11 cellular contexts compared by ENCODE assay signal in genomic region chr9:99185328-99185632, GRCh38. TPM values are rescaled to one million over a fixed set of nuclear protein-coding genes. Genes with fewer than 3 reads are reported as not detected.
DNase-seq lines count a peak whose midpoint lies in the region; ATAC-seq and TF ChIP-seq lines count a peak whose summit lies in the region.
"Had no signal": no experiment of that assay in that cellular context is flagged by ENCODE, and none has a peak within 500 bp of the region (broad histone marks: within the 10 kb centered on the region; RNA-seq: fewer than 3 reads in every experiment).

No MANE protein-coding gene starts in this region.

- H3K4me1 Mint-ChIP-seq in activated B cell treated with CpG ODN at 0.5 μM for 24 hours: peaks cover 98% of the 10 kb centered on the region
- H3K4me1 Mint-ChIP-seq in stimulated activated memory B cell treated with anti-CD40 and anti-IgM and Interleukin-4, amounts not matched to agents 10 μg/mL and 1 μg/mL and 100 μg/mL, for 72 hours: peaks cover 100% of the 10 kb centered on the region
- H3K4me1 Mint-ChIP-seq in activated T-cell treated with anti-CD3 and anti-CD28 coated beads, Interleukin-2, amount 50 U/mL, for 24 hours (ENCODE audit: low read depth): peaks cover 47% of the 10 kb centered on the region

- H2AFZ ChIP-seq in GM23248: peak overlapping the region; percentile 88

- H3K4me3 ChIP-seq in GM23248: no peak overlapping the region
- peak overlapping the region; percentile 36 for H3K4me3 ChIP-seq in lower lobe of right lung

- in situ Hi-C loops in GM23248 (cut with MboI): loop anchor here (25.0 kb wide), 1 partner anchor 1027 kb away; no protein-coding TSS in a partner anchor

- POLR2A ChIA-PET in activated B cell treated with CpG ODN at 0.5 μM for 24 hours (lab: Charles Lee): interaction anchor here (0.6 to 10.8 kb wide), 12 partner anchors 10 to 1261 kb away, joined by 4 to 191 read pairs (median 11); partner anchors contain the start of genes ALG2, NR4A3 and SEC61B

- H3K27ac ChIP-seq in GM23248 (no peak overlapping the region), lower lobe of right lung (no peak overlapping the region)

- H3K4me3 Mint-ChIP-seq in activated B cell treated with CpG ODN at 0.5 μM for 24 hours: peak overlapping the region; percentile 57
- H3K4me3 Mint-ChIP-seq in stimulated activated memory B cell treated with anti-CD40 and anti-IgM and Interleukin-4, amounts not matched to agents 10 μg/mL and 1 μg/mL and 100 μg/mL, for 72 hours: no peak overlapping the region
- no peak overlapping the region for H3K4me3 Mint-ChIP-seq in activated T-cell treated with anti-CD3 and anti-CD28 coated beads, Interleukin-2, amount 50 U/mL, for 24 hours
- H3K4me3 Mint-ChIP-seq: activated CD4-positive, alpha-beta T cell treated with anti-CD3 and anti-CD28 coated beads for 36 hours; activated naive CD4-positive, alpha-beta T cell treated with anti-CD3 and anti-CD28 coated beads, Interleukin-2, amount 10 ng/mL, durations not matched to agents 7 days and 5 days had no signal

- H3K27me3 Mint-ChIP-seq in activated B cell treated with CpG ODN at 0.5 μM for 24 hours: no peaks in the 10 kb centered on the region
- H3K27me3 Mint-ChIP-seq in stimulated activated memory B cell treated with anti-CD40 and anti-IgM and Interleukin-4, amounts not matched to agents 10 μg/mL and 1 μg/mL and 100 μg/mL, for 72 hours: no peaks in the 10 kb centered on the region
- peaks cover 5% of the 10 kb centered on the region for H3K27me3 Mint-ChIP-seq in activated T-cell treated with anti-CD3 and anti-CD28 coated beads, Interleukin-2, amount 50 U/mL, for 24 hours

- no peaks in the 10 kb centered on the region for H3K79me2 ChIP-seq in GM23248 (ENCODE audit: insufficient read depth)

- CTCF ChIA-PET in activated B cell treated with CpG ODN at 0.5 μM for 24 hours (lab: Charles Lee): interaction anchor here (0.6 to 8.4 kb wide), 31 partner anchors 9 to 1138 kb away, joined by 3 to 120 read pairs (median 7); partner anchors contain the start of genes ALG2 and SEC61B

- no peak overlapping the region for H3K9ac ChIP-seq in GM23248

- no peaks in the 10 kb centered on the region for H3F3A ChIP-seq in GM23248 (ENCODE audit: insufficient read depth)

- intact Hi-C loops in activated B cell treated with CpG ODN at 0.5 μM for 24 hours (cut with micrococcal nuclease) (loop anchor here (2.0 kb wide), 1 partner anchor 1026 kb away; no protein-coding TSS in a partner anchor), lower lobe of right lung (cut with DNase I) (no loop called here)

- no peak for TF ChIP-seq CTCF in activated B cell treated with CpG ODN at 0.5 μM for 24 hours (IDR thresholded peaks at IDR 0.05)
- TF ChIP-seq CTCF in lower lobe of right lung (IDR thresholded peaks at IDR 0.05): no peak

- no peaks in the 10 kb centered on the region for H4K20me1 ChIP-seq in GM23248 (ENCODE audit: insufficient read depth)

- H3K36me3 ChIP-seq in GM23248 (ENCODE audit: low read depth) (no peaks in the 10 kb centered on the region), lower lobe of right lung (no peaks in the 10 kb centered on the region)
- H3K36me3 ChIP-seq: gastrocnemius medialis had no signal

- DNase-seq in GM23248 (no peak), activated B cell treated with CpG ODN at 0.5 μM for 24 hours (no peak), lower lobe of right lung (no peak), RPMI8226 (no peak), SKM-1 (lab: John Stamatoyannopoulos, UW; ENCODE audit: unreplicated experiment) (no peak)
- DNase-seq in activated T-cell treated with anti-CD3 and anti-CD28 coated beads, Interleukin-2, amount 50 U/mL, for 24 hours: no peak

- ATAC-seq in activated B cell treated with CpG ODN at 0.5 μM for 24 hours (ENCODE audit: low read depth): no peak
- ATAC-seq in lower lobe of right lung: no peak
- ATAC-seq in stimulated activated memory B cell treated with anti-CD40 and anti-IgM and Interleukin-4, amounts not matched to agents 10 μg/mL and 1 μg/mL and 100 μg/mL, for 72 hours: no peak

- peaks cover 2% of the 10 kb centered on the region for H3K36me3 Mint-ChIP-seq in activated B cell treated with CpG ODN at 0.5 μM for 24 hours (ENCODE audit: low read depth)
- H3K36me3 Mint-ChIP-seq in stimulated activated memory B cell treated with anti-CD40 and anti-IgM and Interleukin-4, amounts not matched to agents 10 μg/mL and 1 μg/mL and 100 μg/mL, for 72 hours: peaks cover 10% of the 10 kb centered on the region
- H3K36me3 Mint-ChIP-seq in activated T-cell treated with anti-CD3 and anti-CD28 coated beads, Interleukin-2, amount 50 U/mL, for 24 hours (ENCODE audit: low read depth): no peaks in the 10 kb centered on the region
- H3K36me3 Mint-ChIP-seq: activated naive CD4-positive, alpha-beta T cell treated with anti-CD3 and anti-CD28 coated beads, Interleukin-2, amount 10 ng/mL, durations not matched to agents 7 days and 5 days; T-cell had no signal

- H3K4me1 ChIP-seq in GM23248 (ENCODE audit: insufficient read depth): no peaks in the 10 kb centered on the region; the same call in 1 of the 2 replicates
- H3K4me1 ChIP-seq in lower lobe of right lung: peaks cover 13% of the 10 kb centered on the region

- H3K4me2 ChIP-seq in GM23248 (ENCODE audit: unreplicated experiment): no peak overlapping the region

- H3K9me3 ChIP-seq in GM23248 (ENCODE audit: low read depth) (no peaks in the 10 kb centered on the region), lower lobe of right lung (no peaks in the 10 kb centered on the region)
- H3K9me3 ChIP-seq: gastrocnemius medialis had no signal

- H3K9me2 ChIP-seq in GM23248 (ENCODE audit: insufficient read depth): no peaks in the 10 kb centered on the region

- peak overlapping the region; percentile 95 for H3K27ac Mint-ChIP-seq in activated B cell treated with CpG ODN at 0.5 μM for 24 hours
- peak overlapping the region; percentile 93 for H3K27ac Mint-ChIP-seq in stimulated activated memory B cell treated with anti-CD40 and anti-IgM and Interleukin-4, amounts not matched to agents 10 μg/mL and 1 μg/mL and 100 μg/mL, for 72 hours
- H3K27ac Mint-ChIP-seq in activated T-cell treated with anti-CD3 and anti-CD28 coated beads, Interleukin-2, amount 50 U/mL, for 24 hours: no peak overlapping the region
- H3K27ac Mint-ChIP-seq: activated CD4-positive, alpha-beta T cell treated with anti-CD3 and anti-CD28 coated beads for 36 hours; activated naive CD4-positive, alpha-beta T cell treated with anti-CD3 and anti-CD28 coated beads, Interleukin-2, amount 10 ng/mL, durations not matched to agents 7 days and 5 days; T-cell had no signal

- H3K9me3 Mint-ChIP-seq in activated B cell treated with CpG ODN at 0.5 μM for 24 hours: no peaks in the 10 kb centered on the region
- no peaks in the 10 kb centered on the region for H3K9me3 Mint-ChIP-seq in stimulated activated memory B cell treated with anti-CD40 and anti-IgM and Interleukin-4, amounts not matched to agents 10 μg/mL and 1 μg/mL and 100 μg/mL, for 72 hours
- H3K9me3 Mint-ChIP-seq in activated T-cell treated with anti-CD3 and anti-CD28 coated beads, Interleukin-2, amount 50 U/mL, for 24 hours: no peaks in the 10 kb centered on the region
- H3K9me3 Mint-ChIP-seq: activated naive CD4-positive, alpha-beta T cell treated with anti-CD3 and anti-CD28 coated beads, Interleukin-2, amount 10 ng/mL, durations not matched to agents 7 days and 5 days; T-cell had no signal

- WGBS in GM23248 (ENCODE audit: low coverage in 1 of 2, low lambda C conversion rate in 2 of 2, missing lambda C conversion rate in 2 of 2), 2 experiments: 71 to 77% methylated on average over 5 to 6 of the region's 6 CpGs

- H3K27me3 ChIP-seq in GM23248 (replicated peaks; ENCODE audit: insufficient read depth) (0 out of 2 replicates have a peak, but pooled peaks cover 11% of the 10 kb centered on the region), lower lobe of right lung (ENCODE audit: low read depth) (no peaks in the 10 kb centered on the region)
- H3K27me3 ChIP-seq: gastrocnemius medialis had no signal

RNA-seq across cellular contexts. Expression of gene ALG2, which starts 36.5 kb away (rescaled TPM):
- 61.7 and 65.8 TPM in 2 replicates for total RNA-seq in GM23248 (2014; rRNA removed; shearing (Covaris generic))
- 59.5 and 64.5 TPM in 2 replicates for polyA plus RNA-seq in GM23248 (2016; fragmentation: Nextera tagmentation; extraction: Ambion mirVana)
- total RNA-seq in activated B cell treated with CpG ODN at 0.5 μM for 24 hours: 51.9 and 54.4 TPM in 2 replicates
- total RNA-seq in lower lobe of right lung: 35.4 TPM

RNA-seq across cellular contexts. Expression of gene SEC61B, which starts 36.8 kb away (rescaled TPM):
- 117 and 127 TPM in 2 replicates for total RNA-seq in GM23248 (2014; rRNA removed; shearing (Covaris generic))
- polyA plus RNA-seq in GM23248 (2016; fragmentation: Nextera tagmentation; extraction: Ambion mirVana): 428 and 441 TPM in 2 replicates
- total RNA-seq in activated B cell treated with CpG ODN at 0.5 μM for 24 hours: 200 and 243 TPM in 2 replicates
- 111 TPM for total RNA-seq in lower lobe of right lung
